In the genomic region with DNA sequence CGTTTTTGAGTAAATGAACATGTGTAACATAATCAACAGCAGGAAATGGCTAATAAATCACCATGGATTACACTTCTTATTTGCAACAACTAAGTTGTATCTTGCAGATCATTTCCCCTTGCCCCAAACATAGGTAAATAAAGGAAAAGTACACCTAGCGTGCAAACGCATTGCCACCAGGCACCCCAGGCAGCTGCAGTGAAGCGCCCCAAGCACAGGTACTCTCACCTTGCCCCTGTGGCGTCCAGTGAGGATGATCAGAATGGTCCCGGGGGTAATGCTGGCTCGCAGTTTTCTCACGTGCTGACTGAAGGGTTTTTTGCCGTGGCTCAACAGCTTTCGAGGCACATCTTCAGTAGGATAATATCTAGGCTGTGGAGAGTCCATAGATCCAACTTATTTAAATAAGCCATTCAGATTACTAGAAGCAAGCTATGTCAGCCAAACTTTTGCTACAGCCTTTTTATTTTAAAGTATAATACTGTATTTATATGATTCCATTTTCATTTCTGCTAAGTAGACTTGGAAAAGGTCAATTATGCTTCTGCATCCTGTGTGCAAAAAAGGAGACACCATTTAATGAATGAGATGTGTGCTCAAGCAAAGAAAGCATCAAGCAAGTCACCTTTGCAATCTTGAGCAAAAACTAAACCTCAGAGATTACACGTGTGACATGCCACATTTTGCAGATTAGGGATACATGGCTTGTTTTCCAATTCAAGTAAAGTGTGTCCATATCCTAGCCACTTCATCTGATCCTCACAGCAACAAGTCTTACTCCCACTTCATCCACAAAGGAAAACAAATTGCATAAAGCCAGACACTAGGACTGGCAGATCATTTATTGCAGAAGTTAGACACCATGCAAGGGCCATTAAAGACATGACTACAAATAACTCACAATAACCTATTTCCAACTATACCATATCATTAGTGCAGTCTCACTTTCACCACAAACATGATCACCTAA, we compare ENCODE assay signal across 12 cellular contexts. TPM values are rescaled to one million over a fixed set of nuclear protein-coding genes. Genes with fewer than 3 reads are reported as not detected.
A peak's percentile ranks its signal among the peaks of the same experiment; 100 is the strongest.
DNase-seq lines count a peak whose midpoint lies in the region; ATAC-seq and TF ChIP-seq lines count a peak whose summit lies in the region.
"Had no signal": no experiment of that assay in that cellular context is flagged by ENCODE, and none has a peak within 500 bp of the region (broad histone marks: within the 10 kb centered on the region; RNA-seq: fewer than 3 reads in every experiment).

No MANE protein-coding gene starts in this region.

- no peak for ATAC-seq in CD4-positive, CD25-positive, alpha-beta regulatory T cell (ENCODE audit: low read depth in 2 of 2)
- ATAC-seq in GM19455 (IDR thresholded peaks at IDR 0.05; ENCODE audit: unreplicated experiment): no peak

- no peak overlapping the region for H3K23ac ChIP-seq in mesendoderm (ENCODE audit: low read length)

- peaks cover 15 to 47% (median 35%) of the 10 kb centered on the region in 4 donors for H3K4me1 Mint-ChIP-seq in CD4-positive, CD25-positive, alpha-beta regulatory T cell
- H3K4me1 Mint-ChIP-seq in HFFc6 (ENCODE audit: low read depth): peaks cover 36% of the 10 kb centered on the region
- peaks cover 39% of the 10 kb centered on the region for H3K4me1 Mint-ChIP-seq in activated naive CD8-positive, alpha-beta T cell (ENCODE audit: low read depth)

- peaks cover 7% of the 10 kb centered on the region for H3K79me1 ChIP-seq in mesendoderm (ENCODE audit: low read length)

- no peak overlapping the region for H4K8ac ChIP-seq in mesendoderm (ENCODE audit: low read depth, low read length)

- H3K9me3 Mint-ChIP-seq in CD4-positive, CD25-positive, alpha-beta regulatory T cell: no peaks in the 10 kb centered on the region
- H3K9me3 Mint-ChIP-seq in HFFc6: peaks cover 13% of the 10 kb centered on the region
- H3K9me3 Mint-ChIP-seq in activated naive CD8-positive, alpha-beta T cell (ENCODE audit: low read depth): no peaks in the 10 kb centered on the region

- H4K5ac ChIP-seq in mesendoderm (ENCODE audit: low read length): no peak overlapping the region

- no CpG with 5 or more reads among the region's 11 CpGs for WGBS in mesendoderm (ENCODE audit: extremely low coverage, insufficient coverage, low lambda C conversion rate)

- H3K18ac ChIP-seq in mesendoderm (ENCODE audit: low read length): no peak overlapping the region

- H3K36me3 Mint-ChIP-seq in CD4-positive, CD25-positive, alpha-beta regulatory T cell: peaks cover 37% of the 10 kb centered on the region
- H3K36me3 Mint-ChIP-seq in HFFc6 (ENCODE audit: low read depth): peaks cover 45% of the 10 kb centered on the region
- H3K36me3 Mint-ChIP-seq in activated naive CD8-positive, alpha-beta T cell: peaks cover 19% of the 10 kb centered on the region

- H3K79me2 ChIP-seq in mesendoderm (ENCODE audit: control insufficient read depth, insufficient read depth, low read length): peaks cover 22% of the 10 kb centered on the region

- TF ChIP-seq CTCF in HFFc6 (IDR thresholded peaks at IDR 0.05): no peak

- H3K4me3 ChIP-seq in CD4-positive, CD25-positive, alpha-beta regulatory T cell (ENCODE audit: low read depth, low read length): peak overlapping the region; percentile 49
- no peak overlapping the region for H3K4me3 ChIP-seq in mesendoderm (ENCODE audit: low read length)

- H3K9me3 ChIP-seq in CD4-positive, CD25-positive, alpha-beta regulatory T cell (ENCODE audit: control insufficient read depth in 2 of 2, low read length in 2 of 2): no peaks in the 10 kb centered on the region

- peaks cover 40% of the 10 kb centered on the region for H3K36me3 ChIP-seq in CD4-positive, CD25-positive, alpha-beta regulatory T cell (ENCODE audit: control insufficient read depth, insufficient read depth, low read length)
- H3K36me3 ChIP-seq in mesendoderm (ENCODE audit: control insufficient read depth, insufficient read depth, low read length): peaks cover 16% of the 10 kb centered on the region

- no peaks in the 10 kb centered on the region for H3K27me3 Mint-ChIP-seq in CD4-positive, CD25-positive, alpha-beta regulatory T cell
- peaks cover 9% of the 10 kb centered on the region for H3K27me3 Mint-ChIP-seq in HFFc6 (ENCODE audit: insufficient read depth)
- no peaks in the 10 kb centered on the region for H3K27me3 Mint-ChIP-seq in activated naive CD8-positive, alpha-beta T cell

- H3K27me3 ChIP-seq in CD4-positive, CD25-positive, alpha-beta regulatory T cell (ENCODE audit: control insufficient read depth, insufficient read depth, low read length): no peaks in the 10 kb centered on the region
- H3K27me3 ChIP-seq in mesendoderm (ENCODE audit: insufficient read depth, low read length, poor library complexity): no peaks in the 10 kb centered on the region

- no peak overlapping the region for H3K4ac ChIP-seq in mesendoderm (ENCODE audit: low read depth, low read length)

- H3K27ac Mint-ChIP-seq in CD4-positive, CD25-positive, alpha-beta regulatory T cell: peak overlapping the region in 2 of 3 donors; percentile 83 to 99
- H3K27ac Mint-ChIP-seq in HFFc6: peak overlapping the region; percentile 99
- H3K27ac Mint-ChIP-seq in activated naive CD8-positive, alpha-beta T cell: peak overlapping the region; percentile 100

- no peak overlapping the region for H2AK5ac ChIP-seq in mesendoderm (ENCODE audit: low read length)

- peak overlapping the region; percentile 48 for H3K9ac ChIP-seq in mesendoderm (ENCODE audit: low read length)

- H2BK5ac ChIP-seq in mesendoderm (ENCODE audit: low read length): no peak overlapping the region

- H3K56ac ChIP-seq in mesendoderm (ENCODE audit: low read length): peak overlapping the region; percentile 63

- no peak overlapping the region for H2BK120ac ChIP-seq in mesendoderm (ENCODE audit: low read depth, low read length)

- peak overlapping the region; percentile 96 to 100 (median 100) for H3K4me3 Mint-ChIP-seq in CD4-positive, CD25-positive, alpha-beta regulatory T cell
- H3K4me3 Mint-ChIP-seq in HFFc6: peak overlapping the region; percentile 99
- H3K4me3 Mint-ChIP-seq in activated naive CD8-positive, alpha-beta T cell: peak overlapping the region; percentile 100

- H2BK15ac ChIP-seq in mesendoderm (replicated peaks; ENCODE audit: low read depth): no peak overlapping the region

- H3K4me2 ChIP-seq in mesendoderm (ENCODE audit: low read length): peak overlapping the region; percentile 18

- no peak overlapping the region for H3K27ac ChIP-seq in CD4-positive, CD25-positive, alpha-beta regulatory T cell (ENCODE audit: insufficient read depth, low read length, poor library complexity, severe bottlenecking)
- no peak overlapping the region for H3K27ac ChIP-seq in mesendoderm (ENCODE audit: low read depth, low read length)

- no peak for DNase-seq in CD4-positive, CD25-positive, alpha-beta regulatory T cell
- DNase-seq in HFFc6 (no peak), mesendoderm (no peak), NCI-H1417 treated with DMSO at 0.1 percent for 48 hours (lab: John Stamatoyannopoulos, UW) (no peak), OCI-M1 (lab: John Stamatoyannopoulos, UW) (no peak), DMS 273 (lab: John Stamatoyannopoulos, UW; ENCODE audit: unreplicated experiment) (no peak)
- DNase-seq: EL, hypothalamus, NCI-H1694 treated with DMSO at 0.1 percent for 48 hours, occipital lobe had no signal

- peaks cover 17% of the 10 kb centered on the region for H3K4me1 ChIP-seq in CD4-positive, CD25-positive, alpha-beta regulatory T cell (ENCODE audit: control insufficient read depth, insufficient read depth, low read length, poor library complexity, severe bottlenecking)
- H3K4me1 ChIP-seq in mesendoderm (ENCODE audit: control insufficient read depth, low read depth, low read length): no peaks in the 10 kb centered on the region

RNA-seq across cellular contexts. Expression of a gene that starts 2.6 kb away (rescaled TPM):
- total RNA-seq in CD4-positive, CD25-positive, alpha-beta regulatory T cell: 1,320 TPM
- polyA plus RNA-seq in CD4-positive, CD25-positive, alpha-beta regulatory T cell: 100 to 1,000 TPM; 375 to 624 (median 546) TPM
- total RNA-seq in HFFc6 (2021; fragmentation: NEBNext Ultra II Directional; extraction: Animal tissue kit (Norgen Biotek cat#: 25700)): 1,000 to 10,000 TPM; 1,282 to 1,468 (median 1,387) TPM
- 2,306 TPM for polyA plus RNA-seq in mesendoderm (2013, experiment 1 of 2)
- 2,338 TPM for polyA plus RNA-seq in mesendoderm (2013, experiment 2 of 2)

RNA-seq across cellular contexts. Expression of a gene that starts 11.9 kb away (rescaled TPM):
- total RNA-seq in CD4-positive, CD25-positive, alpha-beta regulatory T cell: 51.9 TPM
- polyA plus RNA-seq in CD4-positive, CD25-positive, alpha-beta regulatory T cell: 10 to 100 TPM; 57.0 to 66.9 (median 62.2) TPM
- total RNA-seq in HFFc6 (2021; fragmentation: NEBNext Ultra II Directional; extraction: Animal tissue kit (Norgen Biotek cat#: 25700)): 100 to 1,000 TPM; 132 to 160 (median 144) TPM
- 83.3 TPM for polyA plus RNA-seq in mesendoderm (2013, experiment 1 of 2)
- 85.0 TPM for polyA plus RNA-seq in mesendoderm (2013, experiment 2 of 2)

RNA-seq across cellular contexts. Expression of a gene that starts 24.6 kb away (rescaled TPM):
- total RNA-seq in CD4-positive, CD25-positive, alpha-beta regulatory T cell: 59.3 TPM
- polyA plus RNA-seq in CD4-positive, CD25-positive, alpha-beta regulatory T cell: 1 to 10 TPM; 2.1 to 3.4 (median 2.6) TPM
- 10 to 100 TPM; 15.7 to 22.5 (median 18.5) TPM for total RNA-seq in HFFc6 (2021; fragmentation: NEBNext Ultra II Directional; extraction: Animal tissue kit (Norgen Biotek cat#: 25700))
- 6.3 TPM for polyA plus RNA-seq in mesendoderm (2013, experiment 1 of 2)
- 5.5 TPM for polyA plus RNA-seq in mesendoderm (2013, experiment 2 of 2)
